24 cellular contexts compared by ENCODE assay signal in the genomic region with DNA sequence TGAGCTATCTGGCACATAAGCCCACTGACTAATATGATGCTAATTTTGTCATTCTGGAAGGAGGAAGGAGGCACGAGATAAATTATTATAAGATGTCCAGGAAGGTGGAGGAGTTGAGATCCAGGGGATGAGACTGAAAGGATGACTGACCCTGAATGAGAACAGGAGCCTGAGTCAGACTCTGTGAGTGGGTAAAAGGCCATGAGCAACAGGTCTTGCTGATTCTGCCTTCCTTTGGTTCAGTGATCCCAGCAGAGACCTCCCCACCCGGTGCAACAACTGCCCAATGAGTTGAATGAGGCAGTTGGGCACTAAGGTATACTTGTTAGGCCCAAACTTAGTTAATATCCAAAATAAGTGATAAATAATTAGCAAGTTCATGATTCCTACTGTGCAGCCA.
"Had no signal": no experiment of that assay in that cellular context is flagged by ENCODE, and none has a peak within 500 bp of the region (broad histone marks: within the 10 kb centered on the region; RNA-seq: fewer than 3 reads in every experiment).

No MANE protein-coding gene starts in this region.

- H3K27me3 Mint-ChIP-seq: activated naive CD4-positive, alpha-beta T cell treated with anti-CD3 and anti-CD28 coated beads, Interleukin-2, amount 50 U/mL, for 24 hours; naive thymus-derived CD8-positive, alpha-beta T cell; progenitor cell of endocrine pancreas had no signal

- H3K9me3 Mint-ChIP-seq: activated naive CD4-positive, alpha-beta T cell treated with anti-CD3 and anti-CD28 coated beads, Interleukin-2, amount 50 U/mL, for 24 hours; activated T-helper 1 cell treated with anti-CD3 and anti-CD28 coated beads, Interleukin-12 subunit alpha, Interleukin-12 subunit beta, Interleukin-2, Interleukin-4 antibody, amounts not matched to agents 30 ng/mL and 10 ng/mL and 1 ng/mL, durations not matched to agents 14 hours and 24 hours and 36 hours; naive thymus-derived CD8-positive, alpha-beta T cell; T-cell had no signal

- ATAC-seq: activated CD8-positive, alpha-beta T cell treated with anti-CD3 and anti-CD28 coated beads, Interleukin-2, amount 10 ng/mL, durations not matched to agents 7 days and 5 days; esophagus mucosa; gastroesophageal sphincter; heart right ventricle; left lung; naive thymus-derived CD8-positive, alpha-beta T cell; T-cell had no signal

- H3K36me3 Mint-ChIP-seq: activated naive CD4-positive, alpha-beta T cell treated with anti-CD3 and anti-CD28 coated beads, Interleukin-2, amount 50 U/mL, for 24 hours; naive thymus-derived CD8-positive, alpha-beta T cell; T-cell had no signal

- H3K4me1 Mint-ChIP-seq: activated naive CD4-positive, alpha-beta T cell treated with anti-CD3 and anti-CD28 coated beads, Interleukin-2, amount 50 U/mL, for 24 hours; naive thymus-derived CD8-positive, alpha-beta T cell; T-cell had no signal

- H3K27ac Mint-ChIP-seq: activated CD8-positive, alpha-beta T cell treated with anti-CD3 and anti-CD28 coated beads, Interleukin-2, amount 10 ng/mL, durations not matched to agents 7 days and 5 days; activated naive CD4-positive, alpha-beta T cell treated with anti-CD3 and anti-CD28 coated beads, Interleukin-2, amount 50 U/mL, for 24 hours; activated T-helper 1 cell treated with anti-CD3 and anti-CD28 coated beads, Interleukin-12 subunit alpha, Interleukin-12 subunit beta, Interleukin-2, Interleukin-4 antibody, amounts not matched to agents 30 ng/mL and 10 ng/mL and 1 ng/mL, durations not matched to agents 14 hours and 24 hours and 36 hours; naive thymus-derived CD8-positive, alpha-beta T cell; progenitor cell of endocrine pancreas; T-cell had no signal

- H3K4me3 ChIP-seq: ascending aorta, gastroesophageal sphincter, heart right ventricle, left lung, lung, spleen, testis had no signal

- H3K4me3 Mint-ChIP-seq: activated CD8-positive, alpha-beta T cell treated with anti-CD3 and anti-CD28 coated beads, Interleukin-2, amount 10 ng/mL, durations not matched to agents 7 days and 5 days; activated naive CD4-positive, alpha-beta T cell treated with anti-CD3 and anti-CD28 coated beads, Interleukin-2, amount 50 U/mL, for 24 hours; activated T-helper 1 cell treated with anti-CD3 and anti-CD28 coated beads, Interleukin-12 subunit alpha, Interleukin-12 subunit beta, Interleukin-2, Interleukin-4 antibody, amounts not matched to agents 30 ng/mL and 10 ng/mL and 1 ng/mL, durations not matched to agents 14 hours and 24 hours and 36 hours; naive thymus-derived CD8-positive, alpha-beta T cell; T-cell had no signal

- DNase-seq: activated CD4-positive, alpha-beta T cell treated with anti-CD3 and anti-CD28 coated beads for 1 hour; activated CD4-positive, alpha-beta T cell treated with anti-CD3 and anti-CD28 coated beads, Interleukin-2, amount 50 U/mL, for 1 hour; activated CD8-positive, alpha-beta T cell treated with anti-CD3 and anti-CD28 coated beads, Interleukin-2, amount 10 ng/mL, durations not matched to agents 7 days and 5 days; activated gamma-delta T cell treated with Interleukin-2 at 50 U/mL for 16 hours; central memory CD4-positive, alpha-beta T cell; dermis blood vessel endothelial cell; effector CD8-positive, alpha-beta T cell; heart right ventricle; islet precursor cell; left lung; naive thymus-derived CD8-positive, alpha-beta T cell; spleen; stimulated activated CD4-positive, alpha-beta T cell treated with anti-CD3 and anti-CD28 coated beads, Interleukin-4, amount 100 ng/mL, for 1 hour; stimulated activated naive CD4-positive, alpha-beta T cell; T-cell; testis; trophoblast cell had no signal
